Comparison of ENCODE assay signal across 8 cellular contexts in genomic region chr13:27619093-27619705, GRCh38. TPM values are rescaled to one million over a fixed set of nuclear protein-coding genes. Genes with fewer than 3 reads are reported as not detected.
DNase-seq lines count a peak whose midpoint lies in the region; ATAC-seq, FAIRE-seq and TF ChIP-seq lines count a peak whose summit lies in the region.

No MANE protein-coding gene starts in this region.

- H3K4me2 ChIP-seq in IMR-90 (ENCODE audit: low read depth, low read length), result peak overlapping the region; percentile 94

- H3K27me3 ChIP-seq in ACC112 (ENCODE audit: insufficient read depth, low read length) (no peaks in the 10 kb centered on the region), IMR-90 (ENCODE audit: control insufficient read depth, insufficient read depth, low read length) (no peaks in the 10 kb centered on the region), bronchial epithelial cell (ENCODE audit: control insufficient read depth, insufficient read depth, low read length) (no peaks in the 10 kb centered on the region)

- no peak overlapping the region for H4K5ac ChIP-seq in IMR-90 (ENCODE audit: low read depth, low read length)

- peak overlapping the region; percentile 72 for H3K9ac ChIP-seq in IMR-90 (ENCODE audit: low read depth, low read length)

- TF ChIP-seq POLR2A in IMR-90 (IDR thresholded peaks at IDR 0.05; ENCODE audit: low read depth, low read length), result no peak

- peaks cover 11% of the 10 kb centered on the region; the same call in 1 of the 2 replicates for H3K36me3 ChIP-seq in ACC112 (ENCODE audit: insufficient read depth, low read length)
- H3K36me3 ChIP-seq in IMR-90 (ENCODE audit: control insufficient read depth, insufficient read depth, low read length), result peaks cover 7% of the 10 kb centered on the region; the same call in 1 of the 2 replicates
- H3K36me3 ChIP-seq in bronchial epithelial cell (ENCODE audit: control insufficient read depth, insufficient read depth, low read length), result peaks cover 5% of the 10 kb centered on the region

- no CpG with 5 or more reads among the region's 10 CpGs for WGBS in IMR-90 (ENCODE audit: extremely low coverage in 2 of 2, insufficient read length in 1 of 2), 2 experiments

- H3K4me1 ChIP-seq in ACC112 (ENCODE audit: control insufficient read depth, insufficient read depth, low read length, unreplicated experiment) (peaks cover 16% of the 10 kb centered on the region), IMR-90 (ENCODE audit: control insufficient read depth, insufficient read depth, low read length) (no peaks in the 10 kb centered on the region)

- TF ChIP-seq CTCF in IMR-90 (conservative IDR thresholded peaks at IDR 0.05; ENCODE audit: low read depth, low read length) (no peak), bronchial epithelial cell (IDR thresholded peaks at IDR 0.05; ENCODE audit: insufficient read depth, low read length, severe bottlenecking) (no peak)

- H3K14ac ChIP-seq in IMR-90 (replicated peaks; ENCODE audit: low read depth, low read length), result 0 out of 2 replicates have a peak overlapping the region, but pooled peaks have one; percentile 11

- H4K8ac ChIP-seq in IMR-90 (ENCODE audit: low read depth in 2 of 2, low read length in 2 of 2), result no peak overlapping the region

- no peak overlapping the region for H2BK120ac ChIP-seq in IMR-90 (ENCODE audit: low read depth, low read length)

- no peak overlapping the region; the same call in 1 of the 2 replicates for H3K23ac ChIP-seq in IMR-90 (ENCODE audit: low read depth, low read length)

- H2AFZ ChIP-seq in ACC112 (ENCODE audit: low read length, unreplicated experiment), result peak overlapping the region; percentile 57
- no peak overlapping the region for H2AFZ ChIP-seq in IMR-90 (replicated peaks; ENCODE audit: low read length, poor library complexity)

- peak overlapping the region; percentile 59 for H2BK5ac ChIP-seq in IMR-90 (ENCODE audit: low read depth, low read length, poor library complexity, severe bottlenecking)

- peak; percentile 55 for DNase-seq in IMR-90
- peak; percentile 36 for DNase-seq in bronchial epithelial cell (ENCODE audit: low read depth)
- DNase-seq in mucosa of gallbladder (ENCODE audit: low spot score), result peak; percentile 12
- DNase-seq in stimulated activated CD8-positive, alpha-beta memory T cell treated with anti-CD3 and anti-CD28 coated beads, Interleukin-4, amount 100 ng/mL, for 48 hours, result no peak
- DNase-seq in OCI-M1 (lab: John Stamatoyannopoulos, UW), result no peak

- POLR2A ChIA-PET in IMR-90 (lab: Charles Lee; ENCODE audit: unreplicated experiment), result no interaction called here

- no peak overlapping the region for H3K56ac ChIP-seq in IMR-90 (ENCODE audit: extremely low read depth, insufficient read depth, low read length)

- H2AK5ac ChIP-seq in IMR-90 (ENCODE audit: low read depth, low read length), result no peak overlapping the region

- ATAC-seq in IMR-90 (ENCODE audit: low read depth), result no peak
- ATAC-seq in GM19324 (IDR thresholded peaks at IDR 0.05; ENCODE audit: low FRiP score, unreplicated experiment), result no peak
- no peak for ATAC-seq in GM21786 (IDR thresholded peaks at IDR 0.05; ENCODE audit: unreplicated experiment)

- no peak overlapping the region for H4K91ac ChIP-seq in IMR-90 (ENCODE audit: insufficient read depth, low read depth, low read length)

- no peak overlapping the region for H2BK15ac ChIP-seq in IMR-90 (ENCODE audit: low read depth, low read length)

- H3K18ac ChIP-seq in IMR-90 (ENCODE audit: low read depth, low read length), result no peak overlapping the region

- TSS peak; percentile 23 for BruUV-seq in IMR-90 (replicated peaks; lab: Mats Ljungman, UMichigan)

- CTCF ChIA-PET in IMR-90 (lab: Yijun Ruan, JAX), result interaction anchor here (0.5 to 2.3 kb wide), 6 partner anchors 12 to 335 kb away, joined by 3 to 10 read pairs (median 3); no protein-coding TSS in a partner anchor

- peak overlapping the region; percentile 100 for H3K4me3 ChIP-seq in ACC112 (ENCODE audit: low read depth, low read length)
- H3K4me3 ChIP-seq in IMR-90 (ENCODE audit: insufficient read depth, low read depth, low read length), result peak overlapping the region; percentile 92
- peak overlapping the region; percentile 63 for H3K4me3 ChIP-seq in bronchial epithelial cell (ENCODE audit: low read depth, low read length)

- peaks cover 73% of the 10 kb centered on the region for H3K79me2 ChIP-seq in ACC112 (ENCODE audit: control insufficient read depth, insufficient read depth, low read length, unreplicated experiment)

- dilution Hi-C loops in IMR-90 (cut with HindIII; ENCODE audit: low sequenced_read_pairs, unreplicated experiment), result no loop called here

- no peak for TF ChIP-seq RAD21 in IMR-90 (IDR thresholded peaks at IDR 0.05; ENCODE audit: low read length)

- H3K79me1 ChIP-seq in IMR-90 (ENCODE audit: low read depth in 1 of 2, low read length in 2 of 2), result peaks cover 37 to 53% of the 10 kb centered on the region in 2 experiments

- H3K9me1 ChIP-seq in IMR-90 (ENCODE audit: insufficient read depth, low read length), result peaks cover 9% of the 10 kb centered on the region

- no peak overlapping the region for H2AK9ac ChIP-seq in IMR-90 (replicated peaks; ENCODE audit: low read depth, low read length, poor library complexity)

- in situ Hi-C loops in IMR-90 (cut with MboI; ENCODE audit: low sequenced_read_pairs), result loop anchor here (25.0 kb wide), 1 partner anchor 632 kb away; no protein-coding TSS in a partner anchor

- H2BK20ac ChIP-seq in IMR-90 (ENCODE audit: low read depth, low read length), result no peak overlapping the region

- intact Hi-C loops in IMR-90 (cut with micrococcal nuclease), result no loop called here

- FAIRE-seq in bronchial epithelial cell (lab: Jason Lieb, UNC), result no peak

- H3K27ac ChIP-seq in ACC112 (ENCODE audit: low read depth, low read length) (0 out of 2 replicates have a peak overlapping the region, but pooled peaks have one; percentile 34), IMR-90 (ENCODE audit: insufficient read depth, low read length) (no peak overlapping the region)

- peaks cover 12% of the 10 kb centered on the region for H4K20me1 ChIP-seq in IMR-90 (ENCODE audit: insufficient read depth, low read length)

- H3K4ac ChIP-seq in IMR-90 (ENCODE audit: low read depth, low read length), result no peak overlapping the region

- peaks cover 2% of the 10 kb centered on the region; the same call in 1 of the 2 replicates for H3K9me3 ChIP-seq in IMR-90 (ENCODE audit: control insufficient read depth, insufficient read depth, low read length)

TF ChIP-seq in IMR-90, 13 proteins besides CTCF, POLR2A, EP300 and RAD21:
- no peak for TF ChIP-seq NFE2L2 (IDR thresholded peaks at IDR 0.05; ENCODE audit: low read depth, low read length)
- no peak for TF ChIP-seq BHLHE40 (IDR thresholded peaks at IDR 0.05; ENCODE audit: low read depth, low read length)
- TF ChIP-seq CEBPB (IDR thresholded peaks at IDR 0.05; ENCODE audit: low read depth, low read length), result 0 out of 2 replicates have a peak, but pooled peaks have one; percentile 23
- TF ChIP-seq, protein P1, sequence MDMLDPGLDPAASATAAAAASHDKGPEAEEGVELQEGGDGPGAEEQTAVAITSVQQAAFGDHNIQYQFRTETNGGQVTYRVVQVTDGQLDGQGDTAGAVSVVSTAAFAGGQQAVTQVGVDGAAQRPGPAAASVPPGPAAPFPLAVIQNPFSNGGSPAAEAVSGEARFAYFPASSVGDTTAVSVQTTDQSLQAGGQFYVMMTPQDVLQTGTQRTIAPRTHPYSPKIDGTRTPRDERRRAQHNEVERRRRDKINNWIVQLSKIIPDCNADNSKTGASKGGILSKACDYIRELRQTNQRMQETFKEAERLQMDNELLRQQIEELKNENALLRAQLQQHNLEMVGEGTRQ (IDR thresholded peaks at IDR 0.05; ENCODE audit: low read depth, low read length), result no peak
- TF ChIP-seq MAFK (IDR thresholded peaks at IDR 0.05; ENCODE audit: low read depth, low read length), result no peak
- TF ChIP-seq FOS (IDR thresholded peaks at IDR 0.05; ENCODE audit: low read depth, low read length), result no peak
- no peak for TF ChIP-seq CHD1 (IDR thresholded peaks at IDR 0.05; ENCODE audit: low read depth, low read length)

RNA-seq across cellular contexts. Expression of gene LNX2, which starts 1.1 kb away (rescaled TPM):
- total RNA-seq in IMR-90 (2012; rRNA removed) (7.2 and 7.8 TPM in 2 replicates), bronchial epithelial cell (29.1 and 29.2 TPM in 2 replicates), mucosa of gallbladder (34.0 TPM)
- polyA plus RNA-seq in IMR-90 (2012; rRNA removed), result 2.6 and 3.1 TPM in 2 replicates
- 1.2 and 1.4 TPM in 2 replicates for polyA plus RNA-seq in IMR-90 (2012; cell fraction: cytosol; rRNA removed)
- 0.75 and 3.3 TPM in 2 replicates for polyA plus RNA-seq in IMR-90 (2012; cell fraction: nucleus; rRNA removed; ENCODE audit: low replicate concordance)

RNA-seq across cellular contexts. Expression of gene POLR1D, which starts 2.5 kb away (rescaled TPM):
- total RNA-seq in IMR-90 (2012; rRNA removed) (65.4 and 73.9 TPM in 2 replicates), bronchial epithelial cell (134 and 140 TPM in 2 replicates), mucosa of gallbladder (153 TPM)
- polyA plus RNA-seq in IMR-90 (2012; rRNA removed), result 93.0 and 110 TPM in 2 replicates
- 51.6 and 70.3 TPM in 2 replicates for polyA plus RNA-seq in IMR-90 (2012; cell fraction: cytosol; rRNA removed)
- 30.3 and 82.4 TPM in 2 replicates for polyA plus RNA-seq in IMR-90 (2012; cell fraction: nucleus; rRNA removed; ENCODE audit: low replicate concordance)

Comparison
In these comparisons a context has a peak if more than half of its experiments do, and no peak if none do; other contexts are left out.
1. DNase-seq: peak in IMR-90 (single experiment), bronchial epithelial cell (single experiment) and mucosa of gallbladder (single experiment); none in stimulated activated CD8-positive, alpha-beta memory T cell treated with anti-CD3 and anti-CD28 coated beads, Interleukin-4, amount 100 ng/mL, for 48 hours (single experiment) and OCI-M1 (single experiment).
2. Peak in every context shown above with its lines, with median percentiles within 50 percentile points of each other: H3K4me3 ChIP-seq.